Comparison of ENCODE assay signal across 1 cellular context in the genomic region with DNA sequence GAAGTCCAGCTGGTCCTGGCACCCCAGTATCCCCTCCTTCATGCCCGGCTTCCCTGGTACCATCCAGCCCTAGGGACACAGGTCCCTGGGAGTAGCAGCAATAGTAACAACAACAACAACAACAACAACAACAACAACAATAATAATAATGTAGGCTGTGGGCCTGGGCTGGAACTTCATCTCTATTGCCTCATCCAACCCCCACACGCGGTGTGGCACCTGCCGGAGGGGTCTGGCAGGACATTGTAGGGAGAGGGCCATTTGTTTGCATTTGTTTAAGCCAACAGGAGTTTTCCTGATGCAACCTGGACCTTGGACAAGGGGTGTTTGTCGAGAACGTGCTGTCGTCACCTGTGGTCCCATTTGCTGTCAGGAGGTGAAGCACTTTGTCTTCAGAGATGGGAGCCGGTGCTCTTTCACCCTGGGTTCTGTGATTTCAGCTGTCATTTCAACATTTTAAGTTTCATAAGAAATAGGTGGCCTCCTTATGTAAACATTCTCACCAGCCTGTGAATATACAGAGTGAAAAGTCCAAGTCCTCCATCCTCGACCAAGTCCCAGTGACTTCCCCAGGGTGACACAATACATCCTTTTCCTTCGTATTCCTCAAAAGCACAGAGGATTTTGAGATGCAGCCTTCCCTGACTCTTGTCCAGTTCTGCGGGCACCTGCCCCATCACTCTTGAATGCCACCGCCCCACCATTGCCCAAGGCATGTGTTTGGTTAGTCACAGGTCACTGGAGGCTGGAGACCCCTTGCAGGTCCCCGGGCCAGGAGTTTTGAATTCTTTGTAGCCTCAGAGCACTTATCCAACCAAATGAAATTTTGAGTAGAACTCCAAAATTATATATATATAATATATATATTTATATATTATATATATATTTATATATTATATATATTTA.
TF ChIP-seq lines count a peak whose summit lies in the region.

No MANE protein-coding gene starts in this region.

TF ChIP-seq in HepG2, 621 proteins besides CTCF, POLR2A, EP300 and RAD21 (continued from another document):
- TF ChIP-seq ATF5 (CRISPR knock-in tag; IDR thresholded peaks at IDR 0.05; ENCODE audit: low read depth) (peak; percentile 78; the same call in 1 of the 2 replicates), ATM (IDR thresholded peaks at IDR 0.05; ENCODE audit: borderline replicate concordance) (no peak), PAWR (CRISPR knock-in tag; IDR thresholded peaks at IDR 0.05; ENCODE audit: borderline replicate concordance) (no peak), CREBL2 (CRISPR knock-in tag; IDR thresholded peaks at IDR 0.05; ENCODE audit: borderline replicate concordance) (no peak), ZNF543 (CRISPR knock-in tag; IDR thresholded peaks at IDR 0.05) (no peak), ZNF546 (CRISPR knock-in tag; conservative IDR thresholded peaks at IDR 0.05) (no peak; the same call in 1 of the 2 replicates), NRL (CRISPR knock-in tag; IDR thresholded peaks at IDR 0.05; ENCODE audit: borderline replicate concordance) (no peak), NFYC (CRISPR knock-in tag; IDR thresholded peaks at IDR 0.05) (no peak), ZNF225 (CRISPR knock-in tag; IDR thresholded peaks at IDR 0.05) (no peak), MEIS2 (CRISPR knock-in tag; IDR thresholded peaks at IDR 0.05) (peak; percentile 97), ZBTB7A (CRISPR knock-in tag; IDR thresholded peaks at IDR 0.05) (peak; percentile 96), TGIF2 (CRISPR knock-in tag; IDR thresholded peaks at IDR 0.05) (peak; percentile 93), GLI4 (CRISPR knock-in tag; IDR thresholded peaks at IDR 0.05; ENCODE audit: borderline replicate concordance) (no peak), ZNF484 (CRISPR knock-in tag; IDR thresholded peaks at IDR 0.05; ENCODE audit: borderline replicate concordance, low read depth) (no peak), FOSL1 (CRISPR knock-in tag; IDR thresholded peaks at IDR 0.05; ENCODE audit: borderline replicate concordance) (no peak), FOXK1 (CRISPR knock-in tag; IDR thresholded peaks at IDR 0.05; ENCODE audit: borderline replicate concordance, low read depth) (peak; percentile 87; the same call in 1 of the 2 replicates), ZNF234 (CRISPR knock-in tag; conservative IDR thresholded peaks at IDR 0.05) (no peak), NCOA1 (CRISPR knock-in tag; IDR thresholded peaks at IDR 0.05) (0 out of 2 replicates have a peak, but pooled peaks have one; percentile 77), ZSCAN29 (CRISPR knock-in tag; conservative IDR thresholded peaks at IDR 0.05) (no peak), HOXD1 (CRISPR knock-in tag; IDR thresholded peaks at IDR 0.05) (peak; percentile 88), TOPORS (CRISPR knock-in tag; IDR thresholded peaks at IDR 0.05) (0 out of 2 replicates have a peak, but pooled peaks have one; percentile 46), SIX1 (CRISPR knock-in tag; IDR thresholded peaks at IDR 0.05; ENCODE audit: borderline replicate concordance) (0 out of 2 replicates have a peak, but pooled peaks have one; percentile 25), RARG (CRISPR knock-in tag; IDR thresholded peaks at IDR 0.05; ENCODE audit: low read depth) (no peak), ZNF24 (IDR thresholded peaks at IDR 0.05) (no peak), GTF2F1 (IDR thresholded peaks at IDR 0.05; ENCODE audit: low read length) (no peak), ZMYM2 (CRISPR knock-in tag; IDR thresholded peaks at IDR 0.05) (peak; percentile 64; the same call in 1 of the 2 replicates), NFE2L1 (CRISPR knock-in tag; IDR thresholded peaks at IDR 0.05; ENCODE audit: borderline replicate concordance) (no peak), ZNF430 (CRISPR knock-in tag; IDR thresholded peaks at IDR 0.05) (no peak)
- TF ChIP-seq, protein P1, sequence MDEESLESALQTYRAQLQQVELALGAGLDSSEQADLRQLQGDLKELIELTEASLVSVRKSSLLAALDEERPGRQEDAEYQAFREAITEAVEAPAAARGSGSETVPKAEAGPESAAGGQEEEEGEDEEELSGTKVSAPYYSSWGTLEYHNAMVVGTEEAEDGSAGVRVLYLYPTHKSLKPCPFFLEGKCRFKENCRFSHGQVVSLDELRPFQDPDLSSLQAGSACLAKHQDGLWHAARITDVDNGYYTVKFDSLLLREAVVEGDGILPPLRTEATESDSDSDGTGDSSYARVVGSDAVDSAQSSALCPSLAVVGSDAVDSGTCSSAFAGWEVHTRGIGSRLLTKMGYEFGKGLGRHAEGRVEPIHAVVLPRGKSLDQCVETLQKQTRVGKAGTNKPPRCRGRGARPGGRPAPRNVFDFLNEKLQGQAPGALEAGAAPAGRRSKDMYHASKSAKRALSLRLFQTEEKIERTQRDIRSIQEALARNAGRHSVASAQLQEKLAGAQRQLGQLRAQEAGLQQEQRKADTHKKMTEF (CRISPR knock-in tag; IDR thresholded peaks at IDR 0.05): peak; percentile 93
- TF ChIP-seq, protein P2, sequence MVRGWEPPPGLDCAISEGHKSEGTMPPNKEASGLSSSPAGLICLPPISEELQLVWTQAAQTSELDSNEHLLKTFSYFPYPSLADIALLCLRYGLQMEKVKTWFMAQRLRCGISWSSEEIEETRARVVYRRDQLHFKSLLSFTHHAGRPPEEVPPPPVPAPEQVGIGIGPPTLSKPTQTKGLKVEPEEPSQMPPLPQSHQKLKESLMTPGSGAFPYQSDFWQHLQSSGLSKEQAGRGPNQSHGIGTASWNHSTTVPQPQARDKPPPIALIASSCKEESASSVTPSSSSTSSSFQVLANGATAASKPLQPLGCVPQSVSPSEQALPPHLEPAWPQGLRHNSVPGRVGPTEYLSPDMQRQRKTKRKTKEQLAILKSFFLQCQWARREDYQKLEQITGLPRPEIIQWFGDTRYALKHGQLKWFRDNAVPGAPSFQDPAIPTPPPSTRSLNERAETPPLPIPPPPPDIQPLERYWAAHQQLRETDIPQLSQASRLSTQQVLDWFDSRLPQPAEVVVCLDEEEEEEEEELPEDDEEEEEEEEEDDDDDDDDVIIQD (CRISPR knock-in tag; IDR thresholded peaks at IDR 0.05; ENCODE audit: low read depth): peak; percentile 24; the same call in 1 of the 2 replicates
